In genomic region chr6:20301256-20301655, GRCh38 we compare ENCODE assay signal across 8 cellular contexts.
"Had no signal": no experiment of that assay in that cellular context is flagged by ENCODE, and none has a peak within 500 bp of the region (broad histone marks: within the 10 kb centered on the region; RNA-seq: fewer than 3 reads in every experiment).

No MANE protein-coding gene starts in this region.

- H2AFZ ChIP-seq: GM23248, GM23338 had no signal

- H3K4me3 ChIP-seq: GM23248, GM23338, HAP-1 had no signal

- H3K9me3 ChIP-seq: HAP-1 had no signal

- DNase-seq: GM23248, GOT3, H7, H9, HCEC 1CT, HFFc6 had no signal

- H3K9ac ChIP-seq: GM23248 had no signal

- H3K4me2 ChIP-seq: GM23338 had no signal

- H3K36me3 ChIP-seq: HAP-1 had no signal

- H3K27ac ChIP-seq: GM23248 had no signal

- H3K4me1 ChIP-seq: HAP-1 had no signal
